Comparison of ENCODE assay signal across 9 cellular contexts in genomic region chr6:138404666-138405337, GRCh38. TPM values are rescaled to one million over a fixed set of nuclear protein-coding genes. Genes with fewer than 3 reads are reported as not detected.
DNase-seq lines count a peak whose midpoint lies in the region; ATAC-seq and TF ChIP-seq lines count a peak whose summit lies in the region.
"Had no signal": no experiment of that assay in that cellular context is flagged by ENCODE, and none has a peak within 500 bp of the region (broad histone marks: within the 10 kb centered on the region; RNA-seq: fewer than 3 reads in every experiment).

No MANE protein-coding gene starts in this region.

- H3K4me3 ChIP-seq in Caco-2 (ENCODE audit: low read depth, low read length) (peak overlapping the region; percentile 80), neuron (ENCODE audit: low read length) (peak overlapping the region; percentile 77)

- H3K27ac Mint-ChIP-seq in Caco-2 (ENCODE audit: unreplicated experiment), result peak overlapping the region; percentile 81
- H3K27ac Mint-ChIP-seq in activated CD4-positive, alpha-beta memory T cell treated with anti-CD3 and anti-CD28 coated beads, Interleukin-2, amount 10 ng/mL, durations not matched to agents 7 days and 5 days, result peak overlapping the region; percentile 73

- intact Hi-C loops in Caco-2 (cut with micrococcal nuclease; ENCODE audit: unreplicated experiment), result loop anchor here (1.0 to 5.0 kb wide), 5 partner anchors 22 to 398 kb away; partner anchors contain the start of gene ARFGEF3

- peaks cover 6% of the 10 kb centered on the region for H3K4me1 Mint-ChIP-seq in Caco-2 (ENCODE audit: low read depth, unreplicated experiment)
- peaks cover 40% of the 10 kb centered on the region for H3K4me1 Mint-ChIP-seq in activated CD4-positive, alpha-beta memory T cell treated with anti-CD3 and anti-CD28 coated beads, Interleukin-2, amount 10 ng/mL, durations not matched to agents 7 days and 5 days

- POLR2A ChIA-PET in Caco-2 (lab: Charles Lee), result interaction anchor here (0.5 to 1.1 kb wide), 2 partner anchors 137 to 156 kb away, joined by 3 read pairs; no protein-coding TSS in a partner anchor
- POLR2A ChIA-PET in activated CD4-positive, alpha-beta memory T cell treated with anti-CD3 and anti-CD28 coated beads, Interleukin-2, amount 10 ng/mL, durations not matched to agents 7 days and 5 days (lab: Charles Lee), result interaction anchor here (0.6 to 2.7 kb wide), 9 partner anchors 10 to 369 kb away, joined by 3 to 20 read pairs (median 3); partner anchors contain the start of gene CCDC28A

- H3K27me3 ChIP-seq in Caco-2 (replicated peaks; ENCODE audit: control insufficient read depth, insufficient read depth, low read length) (no peaks in the 10 kb centered on the region), neuron (ENCODE audit: insufficient read depth, low read length) (peaks cover 3% of the 10 kb centered on the region)

- H3K9me3 ChIP-seq in Caco-2, result no peaks in the 10 kb centered on the region
- no peaks in the 10 kb centered on the region for H3K9me3 ChIP-seq in neuron (ENCODE audit: low read length)

- TF ChIP-seq CTCF in Caco-2 (IDR thresholded peaks at IDR 0.05; ENCODE audit: insufficient read depth in 1 of 2, low read depth in 1 of 2, low read length in 1 of 2, severe bottlenecking in 1 of 2, unreplicated experiment in 1 of 2), result no peak

- H3K4me1 ChIP-seq in Caco-2 (peaks cover 11% of the 10 kb centered on the region; the same call in 1 of the 2 replicates), neuron (ENCODE audit: insufficient read depth, low read length) (peaks cover 6% of the 10 kb centered on the region)

- no TSS peak for BruUV-seq in Caco-2 (replicated peaks; lab: Mats Ljungman, UMichigan)

- peak overlapping the region; percentile 81 for H2AFZ ChIP-seq in neuron (ENCODE audit: low read depth, low read length)

- peak in 1 of 2 experiments; percentile 27 for DNase-seq in Caco-2
- DNase-seq in activated CD4-positive, alpha-beta memory T cell treated with anti-CD3 and anti-CD28 coated beads, Interleukin-2, amount 10 ng/mL, durations not matched to agents 7 days and 5 days, result peak; percentile 45
- peak; percentile 23 for DNase-seq in fibroblast of gingiva (ENCODE audit: low read depth)
- no peak for DNase-seq in HCEC 1CT
- DNase-seq in cerebellum (ENCODE audit: low spot score), result no peak

- no peaks in the 10 kb centered on the region for H3K27me3 Mint-ChIP-seq in Caco-2 (ENCODE audit: insufficient read depth, unreplicated experiment)
- H3K27me3 Mint-ChIP-seq in activated CD4-positive, alpha-beta memory T cell treated with anti-CD3 and anti-CD28 coated beads, Interleukin-2, amount 10 ng/mL, durations not matched to agents 7 days and 5 days, result no peaks in the 10 kb centered on the region

- peaks cover 39% of the 10 kb centered on the region for H3K36me3 Mint-ChIP-seq in Caco-2 (ENCODE audit: insufficient read depth, unreplicated experiment)
- H3K36me3 Mint-ChIP-seq in activated CD4-positive, alpha-beta memory T cell treated with anti-CD3 and anti-CD28 coated beads, Interleukin-2, amount 10 ng/mL, durations not matched to agents 7 days and 5 days (ENCODE audit: low read depth), result peaks cover 46% of the 10 kb centered on the region

- CTCF ChIA-PET in Caco-2 (lab: Charles Lee), result interaction anchor here (0.6 to 2.0 kb wide), 6 partner anchors 9 to 289 kb away, joined by 3 to 11 read pairs (median 4); no protein-coding TSS in a partner anchor
- CTCF ChIA-PET in activated CD4-positive, alpha-beta memory T cell treated with anti-CD3 and anti-CD28 coated beads, Interleukin-2, amount 10 ng/mL, durations not matched to agents 7 days and 5 days (lab: Charles Lee), result interaction anchor here (0.8 to 1.6 kb wide), 9 partner anchors 8 to 299 kb away, joined by 3 to 6 read pairs (median 3); no protein-coding TSS in a partner anchor

- H3K4me3 Mint-ChIP-seq in Caco-2 (ENCODE audit: unreplicated experiment), result peak overlapping the region; percentile 81
- peak overlapping the region; percentile 83 for H3K4me3 Mint-ChIP-seq in activated CD4-positive, alpha-beta memory T cell treated with anti-CD3 and anti-CD28 coated beads, Interleukin-2, amount 10 ng/mL, durations not matched to agents 7 days and 5 days

- H3K9me3 Mint-ChIP-seq in Caco-2 (ENCODE audit: unreplicated experiment), result no peaks in the 10 kb centered on the region
- no peaks in the 10 kb centered on the region for H3K9me3 Mint-ChIP-seq in activated CD4-positive, alpha-beta memory T cell treated with anti-CD3 and anti-CD28 coated beads, Interleukin-2, amount 10 ng/mL, durations not matched to agents 7 days and 5 days

- peak; percentile 8 for ATAC-seq in HG03378 (IDR thresholded peaks at IDR 0.05; ENCODE audit: unreplicated experiment)
- ATAC-seq in GM18870 (IDR thresholded peaks at IDR 0.05; ENCODE audit: unreplicated experiment), result no peak

- H3K36me3 ChIP-seq in Caco-2 (ENCODE audit: control insufficient read depth, insufficient read depth, low read length), result peaks cover 11% of the 10 kb centered on the region
- H3K36me3 ChIP-seq in neuron (ENCODE audit: insufficient read depth, low read length), result peaks cover 29% of the 10 kb centered on the region

RNA-seq across cellular contexts. Expression of gene HEBP2, which starts 0.8 kb away (rescaled TPM):
- 64.3 and 73.1 TPM in 2 replicates for total RNA-seq in Caco-2 (2022)
- total RNA-seq in activated CD4-positive, alpha-beta memory T cell treated with anti-CD3 and anti-CD28 coated beads, Interleukin-2, amount 10 ng/mL, durations not matched to agents 7 days and 5 days, result 10 to 100 TPM; 69.5 to 70.3 TPM
- total RNA-seq in cerebellum, result 4.4 TPM

RNA-seq across cellular contexts. Expression of gene SMIM28, which starts 27.1 kb away (rescaled TPM):
- total RNA-seq in Caco-2 (2022) (not detected in 2 replicates), cerebellum (not detected)
- not detected for total RNA-seq in activated CD4-positive, alpha-beta memory T cell treated with anti-CD3 and anti-CD28 coated beads, Interleukin-2, amount 10 ng/mL, durations not matched to agents 7 days and 5 days
- total RNA-seq: NCI-H460 had no signal

Comparison
In these comparisons a context has a peak if more than half of its experiments do, and no peak if none do; other contexts are left out.
1. DNase-seq: peak in activated CD4-positive, alpha-beta memory T cell treated with anti-CD3 and anti-CD28 coated beads, Interleukin-2, amount 10 ng/mL, durations not matched to agents 7 days and 5 days (single experiment) and fibroblast of gingiva (single experiment); none in HCEC 1CT (single experiment) and cerebellum (single experiment).
2. RNA of gene HEBP2, which starts 0.8 kb away (total RNA-seq): 64.3 to 73.1 TPM in Caco-2 and 69.5 to 70.3 TPM in activated CD4-positive, alpha-beta memory T cell treated with anti-CD3 and anti-CD28 coated beads, Interleukin-2, amount 10 ng/mL, durations not matched to agents 7 days and 5 days; 4.4 TPM in cerebellum (single experiment); every median in the first group is over 10 times any median in the second.